1 cellular context compared by ENCODE assay signal in the genomic region with DNA sequence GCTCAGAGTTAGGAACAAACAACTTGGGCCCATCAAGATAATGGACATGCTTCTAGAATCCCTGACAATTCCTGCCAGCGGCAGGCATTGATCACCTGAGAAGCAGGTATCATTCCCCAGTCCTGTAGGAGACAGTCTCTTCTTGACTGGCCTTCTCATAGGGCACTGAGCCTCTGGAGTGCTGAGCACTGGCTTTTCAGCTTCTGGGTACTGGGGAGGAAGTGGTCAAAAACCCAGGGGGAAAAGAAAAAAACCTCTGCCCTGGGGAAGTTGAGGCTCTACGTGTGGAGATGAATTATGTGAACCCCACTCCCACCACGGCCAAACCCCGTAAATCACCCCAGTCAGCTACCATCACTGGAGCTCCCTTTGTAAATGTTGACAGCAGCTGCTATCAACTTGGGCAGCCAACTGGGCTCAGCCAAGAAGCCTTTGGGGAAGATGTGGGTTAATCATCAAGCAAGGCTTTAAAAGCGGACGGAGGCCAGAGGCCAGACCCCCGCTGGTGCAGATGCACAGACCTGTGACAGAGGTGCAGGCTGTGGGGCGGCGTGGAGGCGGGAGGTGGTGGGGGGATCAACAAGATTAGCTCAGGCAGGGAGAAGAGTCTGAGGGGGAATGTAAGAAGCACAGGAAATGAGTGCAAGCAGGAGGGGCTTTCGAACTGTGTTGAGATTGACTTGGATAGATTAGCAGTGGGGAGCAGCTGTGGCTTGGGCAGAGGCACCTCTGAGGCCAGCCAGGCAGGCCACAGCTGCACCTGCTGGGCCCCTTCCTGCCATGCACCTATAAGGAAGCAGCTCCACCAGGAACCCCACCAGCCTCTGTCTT.
TF ChIP-seq lines count a peak whose summit lies in the region.

No MANE protein-coding gene starts in this region.

TF ChIP-seq in GM12878, 131 proteins besides CTCF, POLR2A, EP300 and RAD21:
- no peak for TF ChIP-seq HDAC6 (IDR thresholded peaks at IDR 0.05; ENCODE audit: unreplicated experiment)
- TF ChIP-seq PAX8 (IDR thresholded peaks at IDR 0.05): no peak
- TF ChIP-seq, protein P1, sequence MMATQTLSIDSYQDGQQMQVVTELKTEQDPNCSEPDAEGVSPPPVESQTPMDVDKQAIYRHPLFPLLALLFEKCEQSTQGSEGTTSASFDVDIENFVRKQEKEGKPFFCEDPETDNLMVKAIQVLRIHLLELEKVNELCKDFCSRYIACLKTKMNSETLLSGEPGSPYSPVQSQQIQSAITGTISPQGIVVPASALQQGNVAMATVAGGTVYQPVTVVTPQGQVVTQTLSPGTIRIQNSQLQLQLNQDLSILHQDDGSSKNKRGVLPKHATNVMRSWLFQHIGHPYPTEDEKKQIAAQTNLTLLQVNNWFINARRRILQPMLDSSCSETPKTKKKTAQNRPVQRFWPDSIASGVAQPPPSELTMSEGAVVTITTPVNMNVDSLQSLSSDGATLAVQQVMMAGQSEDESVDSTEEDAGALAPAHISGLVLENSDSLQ (IDR thresholded peaks at IDR 0.05): no peak
- TF ChIP-seq ESRRA (IDR thresholded peaks at IDR 0.05; ENCODE audit: low read length): no peak
- TF ChIP-seq YBX1 (IDR thresholded peaks at IDR 0.05): no peak
- TF ChIP-seq SIN3A (IDR thresholded peaks at IDR 0.05; ENCODE audit: low read depth, low read length): no peak
- TF ChIP-seq BRCA1 (IDR thresholded peaks at IDR 0.05; ENCODE audit: low read depth, low read length): no peak
